Comparison of ENCODE assay signal across 9 cellular contexts in the genomic region with DNA sequence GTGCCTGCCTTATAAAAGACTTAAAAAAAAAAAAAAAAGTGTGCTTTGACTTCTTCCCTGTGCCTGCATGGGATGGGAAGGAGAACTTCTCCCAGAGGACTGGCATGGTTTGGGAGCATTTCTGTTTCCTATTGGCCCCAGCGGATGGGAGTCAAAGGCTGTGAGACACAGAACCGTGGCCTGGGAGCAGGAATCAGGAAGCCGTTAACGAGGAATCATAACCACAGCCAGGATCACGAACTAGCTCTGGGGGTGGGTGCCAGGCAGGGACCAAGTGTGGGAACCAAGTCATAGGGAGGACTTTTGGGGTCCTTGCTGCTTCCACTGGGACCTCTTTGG. TPM values are rescaled to one million over a fixed set of nuclear protein-coding genes. Genes with fewer than 3 reads are reported as not detected.
DNase-seq lines count a peak whose midpoint lies in the region; ATAC-seq lines count a peak whose summit lies in the region.
"Had no signal": no experiment of that assay in that cellular context is flagged by ENCODE, and none has a peak within 500 bp of the region (broad histone marks: within the 10 kb centered on the region; RNA-seq: fewer than 3 reads in every experiment).

No MANE protein-coding gene starts in this region.

- peak overlapping the region; percentile 89 for H3K9ac ChIP-seq in mesenchymal stem cell (ENCODE audit: low read length)

- peak overlapping the region; percentile 59 for H2AK5ac ChIP-seq in mesenchymal stem cell (ENCODE audit: low read length, severe bottlenecking)

- H3K36me3 Mint-ChIP-seq in activated CD4-positive, alpha-beta T cell treated with anti-CD3 and anti-CD28 coated beads, Interleukin-2, amount 10 ng/mL, durations not matched to agents 7 days and 5 days (ENCODE audit: low read depth), result peaks cover 10% of the 10 kb centered on the region
- peaks cover 11% of the 10 kb centered on the region for H3K36me3 Mint-ChIP-seq in activated CD4-positive, alpha-beta T cell treated with anti-CD3 and anti-CD28 coated beads for 36 hours (ENCODE audit: low read depth)
- no peaks in the 10 kb centered on the region for H3K36me3 Mint-ChIP-seq in effector memory CD8-positive, alpha-beta T cell (ENCODE audit: insufficient read depth)

- peak overlapping the region; percentile 57 to 97 for H3K4ac ChIP-seq in mesenchymal stem cell (ENCODE audit: low read depth in 1 of 2, low read length in 2 of 2)

- H3K9me3 ChIP-seq in mesenchymal stem cell (ENCODE audit: control insufficient read depth, low read length), result no peaks in the 10 kb centered on the region

- H3K27ac ChIP-seq in mesenchymal stem cell (ENCODE audit: low read length, poor library complexity, severe bottlenecking) (peak overlapping the region; percentile 96), urinary bladder (ENCODE audit: low read depth) (peak overlapping the region; percentile 92)

- ATAC-seq in activated CD4-positive, alpha-beta T cell treated with anti-CD3 and anti-CD28 coated beads for 36 hours, result no peak
- ATAC-seq in effector memory CD8-positive, alpha-beta T cell (replicated peaks), result no peak
- no peak for ATAC-seq in HG02970 (IDR thresholded peaks at IDR 0.05; ENCODE audit: low FRiP score, unreplicated experiment)

- POLR2A ChIA-PET in activated CD4-positive, alpha-beta T cell treated with anti-CD3 and anti-CD28 coated beads, Interleukin-2, amount 10 ng/mL, durations not matched to agents 7 days and 5 days (lab: Charles Lee), result interaction anchor here (0.6 kb wide), 1 partner anchor 82 kb away, joined by 6 read pairs; no protein-coding TSS in a partner anchor
- POLR2A ChIA-PET in activated CD4-positive, alpha-beta T cell treated with anti-CD3 and anti-CD28 coated beads for 36 hours (lab: Charles Lee), result no interaction called here

- intact Hi-C loops in activated CD4-positive, alpha-beta T cell treated with anti-CD3 and anti-CD28 coated beads for 36 hours (cut with DNase I, micrococcal nuclease), result no loop called here

- peaks cover 25 to 30% of the 10 kb centered on the region in 2 experiments for H3K36me3 ChIP-seq in mesenchymal stem cell (ENCODE audit: control insufficient read depth in 1 of 2, insufficient read depth in 2 of 2, low read depth in 1 of 2, low read length in 2 of 2)
- H3K36me3 ChIP-seq in urinary bladder (ENCODE audit: insufficient read depth), result no peaks in the 10 kb centered on the region

- peak overlapping the region; percentile 97 for H4K91ac ChIP-seq in mesenchymal stem cell (ENCODE audit: low read length)

- H3K18ac ChIP-seq in mesenchymal stem cell (ENCODE audit: low read depth in 1 of 2, low read length in 2 of 2), result peak overlapping the region; percentile 42 to 99

- H2BK120ac ChIP-seq in mesenchymal stem cell (ENCODE audit: low read depth, low read length), result peak overlapping the region; percentile 83

- H2BK12ac ChIP-seq in mesenchymal stem cell (ENCODE audit: low read length in 2 of 2), result peak overlapping the region; percentile 35 to 96

- peak overlapping the region in 1 of 2 experiments; percentile 85 for H3K23ac ChIP-seq in mesenchymal stem cell (ENCODE audit: low read length in 2 of 2)

- H3K14ac ChIP-seq in mesenchymal stem cell (ENCODE audit: low read length in 2 of 2), result peak overlapping the region in 1 of 2 experiments; percentile 31

- CTCF ChIA-PET in activated CD4-positive, alpha-beta T cell treated with anti-CD3 and anti-CD28 coated beads, Interleukin-2, amount 10 ng/mL, durations not matched to agents 7 days and 5 days (lab: Charles Lee), result interaction anchor here (1.1 to 1.2 kb wide), 3 partner anchors 10 to 17 kb away, joined by 3 to 5 read pairs (median 5); no protein-coding TSS in a partner anchor
- CTCF ChIA-PET in activated CD4-positive, alpha-beta T cell treated with anti-CD3 and anti-CD28 coated beads for 36 hours (lab: Charles Lee), result interaction anchor here (0.8 to 2.7 kb wide), 2 partner anchors 12 to 201 kb away, joined by 3 to 9 read pairs; no protein-coding TSS in a partner anchor

- H3K4me3 Mint-ChIP-seq in activated CD4-positive, alpha-beta T cell treated with anti-CD3 and anti-CD28 coated beads, Interleukin-2, amount 10 ng/mL, durations not matched to agents 7 days and 5 days, result peak overlapping the region; percentile 34
- H3K4me3 Mint-ChIP-seq in activated CD4-positive, alpha-beta T cell treated with anti-CD3 and anti-CD28 coated beads for 36 hours, result no peak overlapping the region
- peak overlapping the region; percentile 64 for H3K4me3 Mint-ChIP-seq in effector memory CD8-positive, alpha-beta T cell

- H3K27me3 ChIP-seq in mesenchymal stem cell (ENCODE audit: control insufficient read depth in 1 of 2, insufficient read depth in 1 of 2, low read length in 2 of 2), result no peaks in the 10 kb centered on the region

- H2AFZ ChIP-seq in mesenchymal stem cell (ENCODE audit: low read depth, low read length), result peak overlapping the region; percentile 8

- peaks cover 56% of the 10 kb centered on the region for H3K4me1 Mint-ChIP-seq in activated CD4-positive, alpha-beta T cell treated with anti-CD3 and anti-CD28 coated beads, Interleukin-2, amount 10 ng/mL, durations not matched to agents 7 days and 5 days
- H3K4me1 Mint-ChIP-seq in activated CD4-positive, alpha-beta T cell treated with anti-CD3 and anti-CD28 coated beads for 36 hours, result peaks cover 25% of the 10 kb centered on the region
- H3K4me1 Mint-ChIP-seq in effector memory CD8-positive, alpha-beta T cell (ENCODE audit: low read depth in 2 of 2), result peaks cover 46 to 53% of the 10 kb centered on the region in 2 donors

- H3K27me3 Mint-ChIP-seq in activated CD4-positive, alpha-beta T cell treated with anti-CD3 and anti-CD28 coated beads, Interleukin-2, amount 10 ng/mL, durations not matched to agents 7 days and 5 days, result no peaks in the 10 kb centered on the region
- H3K27me3 Mint-ChIP-seq in activated CD4-positive, alpha-beta T cell treated with anti-CD3 and anti-CD28 coated beads for 36 hours, result no peaks in the 10 kb centered on the region
- H3K27me3 Mint-ChIP-seq in effector memory CD8-positive, alpha-beta T cell, result no peaks in the 10 kb centered on the region

- H3K27ac Mint-ChIP-seq in activated CD4-positive, alpha-beta T cell treated with anti-CD3 and anti-CD28 coated beads, Interleukin-2, amount 10 ng/mL, durations not matched to agents 7 days and 5 days, result peak overlapping the region; percentile 13
- no peak overlapping the region for H3K27ac Mint-ChIP-seq in activated CD4-positive, alpha-beta T cell treated with anti-CD3 and anti-CD28 coated beads for 36 hours
- peak overlapping the region; percentile 80 to 81 for H3K27ac Mint-ChIP-seq in effector memory CD8-positive, alpha-beta T cell

- WGBS in mesenchymal stem cell, result 6% methylated on average over 5 of the region's 5 CpGs
- WGBS in urinary bladder, result 9% methylated on average over 5 of the region's 5 CpGs

- peak overlapping the region; percentile 38 to 85 for H3K4me3 ChIP-seq in mesenchymal stem cell (ENCODE audit: insufficient read depth in 1 of 2, low read depth in 1 of 2, low read length in 2 of 2)
- peak overlapping the region; percentile 19 for H3K4me3 ChIP-seq in urinary bladder (ENCODE audit: low read depth, low read length)

- H3K79me1 ChIP-seq in mesenchymal stem cell (replicated peaks; ENCODE audit: low read length, poor library complexity, severe bottlenecking), result peaks cover 4% of the 10 kb centered on the region

- H3K4me2 ChIP-seq in mesenchymal stem cell (ENCODE audit: low read length, poor library complexity, severe bottlenecking), result peak overlapping the region; percentile 72

- peak overlapping the region; percentile 88 for H2BK15ac ChIP-seq in mesenchymal stem cell (ENCODE audit: low read depth, poor library complexity, severe bottlenecking)

- H2BK5ac ChIP-seq in mesenchymal stem cell (ENCODE audit: low read depth, low read length, poor library complexity, severe bottlenecking), result peak overlapping the region; percentile 83

- no peak for DNase-seq in activated CD4-positive, alpha-beta T cell treated with anti-CD3 and anti-CD28 coated beads, Interleukin-2, amount 10 ng/mL, durations not matched to agents 7 days and 5 days
- no peak for DNase-seq in activated CD4-positive, alpha-beta T cell treated with anti-CD3 and anti-CD28 coated beads for 36 hours
- no peak for DNase-seq in effector memory CD8-positive, alpha-beta T cell
- peak; percentile 78 for DNase-seq in mesenchymal stem cell
- no peak for DNase-seq in hypothalamus (lab: John Stamatoyannopoulos, UW)
- no peak for DNase-seq in stimulated activated CD4-positive, alpha-beta T cell treated with anti-CD3 and anti-CD28 coated beads, Interleukin-12 subunit alpha, Interleukin-12 subunit beta, amount 100 ng/mL, for 4 hours
- DNase-seq: activated CD8-positive, alpha-beta memory T cell treated with anti-CD3 and anti-CD28 coated beads, Interleukin-2, amount 50 U/mL, for 4 hours had no signal

- H3K4me1 ChIP-seq in mesenchymal stem cell (ENCODE audit: control insufficient read depth, insufficient read depth, low read depth, low read length) (peaks cover 17% of the 10 kb centered on the region), urinary bladder (ENCODE audit: insufficient read depth) (peaks cover 2% of the 10 kb centered on the region)

- H4K8ac ChIP-seq in mesenchymal stem cell (ENCODE audit: low read length), result peak overlapping the region; percentile 99

- H3K9me3 Mint-ChIP-seq in activated CD4-positive, alpha-beta T cell treated with anti-CD3 and anti-CD28 coated beads, Interleukin-2, amount 10 ng/mL, durations not matched to agents 7 days and 5 days, result peaks cover 2% of the 10 kb centered on the region
- no peaks in the 10 kb centered on the region for H3K9me3 Mint-ChIP-seq in activated CD4-positive, alpha-beta T cell treated with anti-CD3 and anti-CD28 coated beads for 36 hours (ENCODE audit: low read depth)
- H3K9me3 Mint-ChIP-seq in effector memory CD8-positive, alpha-beta T cell, result no peaks in the 10 kb centered on the region

RNA-seq across cellular contexts. Expression of gene C1QTNF6, which starts 0.5 kb away (rescaled TPM):
- 1 to 10 TPM; 7.6 to 8.3 TPM for total RNA-seq in activated CD4-positive, alpha-beta T cell treated with anti-CD3 and anti-CD28 coated beads, Interleukin-2, amount 10 ng/mL, durations not matched to agents 7 days and 5 days
- 1 to 10 TPM; 8.4 to 8.7 TPM for total RNA-seq in activated CD4-positive, alpha-beta T cell treated with anti-CD3 and anti-CD28 coated beads for 36 hours
- polyA plus RNA-seq in mesenchymal stem cell (2013, experiment 1 of 2), result 38.2 TPM
- polyA plus RNA-seq in mesenchymal stem cell (2013, experiment 2 of 2), result 37.9 TPM
- total RNA-seq in urinary bladder, result 11.6 TPM
- 6.9 TPM for polyA plus RNA-seq in urinary bladder

RNA-seq across cellular contexts. Expression of gene SSTR3, which starts 24.8 kb away (rescaled TPM):
- 10 to 100 TPM; 10.1 to 10.2 TPM for total RNA-seq in activated CD4-positive, alpha-beta T cell treated with anti-CD3 and anti-CD28 coated beads, Interleukin-2, amount 10 ng/mL, durations not matched to agents 7 days and 5 days
- total RNA-seq in activated CD4-positive, alpha-beta T cell treated with anti-CD3 and anti-CD28 coated beads for 36 hours, result 10 to 100 TPM; 14.8 to 15.6 TPM
- polyA plus RNA-seq in mesenchymal stem cell (2013, experiment 1 of 2), result not detected
- not detected for polyA plus RNA-seq in mesenchymal stem cell (2013, experiment 2 of 2)
- not detected for total RNA-seq in urinary bladder
- not detected for polyA plus RNA-seq in urinary bladder

RNA-seq across cellular contexts. Expression of gene IL2RB, which starts 37.8 kb away (rescaled TPM):
- total RNA-seq in activated CD4-positive, alpha-beta T cell treated with anti-CD3 and anti-CD28 coated beads, Interleukin-2, amount 10 ng/mL, durations not matched to agents 7 days and 5 days, result 100 to 1,000 TPM; 100 to 115 TPM
- 100 to 1,000 TPM; 204 to 231 TPM for total RNA-seq in activated CD4-positive, alpha-beta T cell treated with anti-CD3 and anti-CD28 coated beads for 36 hours
- 4.9 TPM for polyA plus RNA-seq in mesenchymal stem cell (2013, experiment 1 of 2)
- 5.1 TPM for polyA plus RNA-seq in mesenchymal stem cell (2013, experiment 2 of 2)
- total RNA-seq in urinary bladder, result 0.69 TPM
- polyA plus RNA-seq in urinary bladder, result 0.70 TPM

RNA-seq across cellular contexts. Expression of gene RAC2, which starts 56.5 kb away (rescaled TPM):
- 1,000 to 10,000 TPM; 1,015 to 1,117 TPM for total RNA-seq in activated CD4-positive, alpha-beta T cell treated with anti-CD3 and anti-CD28 coated beads, Interleukin-2, amount 10 ng/mL, durations not matched to agents 7 days and 5 days
- total RNA-seq in activated CD4-positive, alpha-beta T cell treated with anti-CD3 and anti-CD28 coated beads for 36 hours, result 100 to 1,000 TPM; 692 to 930 TPM
- 121 TPM for polyA plus RNA-seq in mesenchymal stem cell (2013, experiment 1 of 2)
- polyA plus RNA-seq in mesenchymal stem cell (2013, experiment 2 of 2), result 117 TPM
- total RNA-seq in urinary bladder, result 3.2 TPM
- polyA plus RNA-seq in urinary bladder, result 17.4 TPM

Comparison
In these comparisons a context has a peak if more than half of its experiments do, and no peak if none do; other contexts are left out.
1. RNA of gene SSTR3, which starts 24.8 kb away (total RNA-seq): 14.8 to 15.6 TPM in activated CD4-positive, alpha-beta T cell treated with anti-CD3 and anti-CD28 coated beads for 36 hours and 10.1 to 10.2 TPM in activated CD4-positive, alpha-beta T cell treated with anti-CD3 and anti-CD28 coated beads, Interleukin-2, amount 10 ng/mL, durations not matched to agents 7 days and 5 days; not detected in urinary bladder (single experiment); every median in the first group is over 10 times any median in the second.
2. RNA of gene IL2RB, which starts 37.8 kb away (total RNA-seq): 204 to 231 TPM in activated CD4-positive, alpha-beta T cell treated with anti-CD3 and anti-CD28 coated beads for 36 hours and 100 to 115 TPM in activated CD4-positive, alpha-beta T cell treated with anti-CD3 and anti-CD28 coated beads, Interleukin-2, amount 10 ng/mL, durations not matched to agents 7 days and 5 days; 0.69 TPM in urinary bladder (single experiment); every median in the first group is over 10 times any median in the second.